Comparison of ENCODE assay signal across 14 cellular contexts in genomic region chr12:49489720-49490119, GRCh38. TPM values are rescaled to one million over a fixed set of nuclear protein-coding genes. Genes with fewer than 3 reads are reported as not detected.
DNase-seq lines count a peak whose midpoint lies in the region; ATAC-seq and TF ChIP-seq lines count a peak whose summit lies in the region.
"Had no signal": no experiment of that assay in that cellular context is flagged by ENCODE, and none has a peak within 500 bp of the region (broad histone marks: within the 10 kb centered on the region; RNA-seq: fewer than 3 reads in every experiment).

No MANE protein-coding gene starts in this region.

- no peak for TF ChIP-seq POLR2A in HCT116 (IDR thresholded peaks at IDR 0.05; ENCODE audit: borderline replicate concordance, extremely low read depth, insufficient read depth, insufficient read length)

- peak overlapping the region; percentile 51 for H3K9ac ChIP-seq in HCT116 (ENCODE audit: low read length)

- peak; percentile 48 for ATAC-seq in HCT116
- ATAC-seq: activated naive CD4-positive, alpha-beta T cell treated with anti-CD3 and anti-CD28 coated beads, Interleukin-2, amount 50 U/mL, for 72 hours had no signal

- H3K9me3 ChIP-seq in HCT116 (ENCODE audit: control insufficient read depth in 1 of 2, insufficient read depth in 1 of 2, low read depth in 1 of 2, low read length in 2 of 2) (no peaks in the 10 kb centered on the region), SJSA1 (replicated peaks) (no peaks in the 10 kb centered on the region)
- H3K9me3 ChIP-seq: Caco-2, HAP-1, prostate gland had no signal

- CTCF ChIA-PET in HCT116 (lab: Charles Lee), result no interaction called here

- H3K27ac ChIP-seq in HCT116 (ENCODE audit: low read depth, low read length), result peak overlapping the region; percentile 87
- peak overlapping the region; percentile 83 for H3K27ac ChIP-seq in SJSA1
- H3K27ac ChIP-seq: prostate gland had no signal

- TF ChIP-seq CTCF in HCT116 (IDR thresholded peaks at IDR 0.05 in 2 of 3, conservative IDR thresholded peaks at IDR 0.05 in 1 of 3; ENCODE audit: borderline replicate concordance in 1 of 3, insufficient read depth in 1 of 3, low read depth in 2 of 3, low read length in 2 of 3) (no peak), fibroblast of mammary gland (conservative IDR thresholded peaks at IDR 0.05; ENCODE audit: control insufficient read depth, insufficient read depth, low read depth, low read length) (peak; percentile 18), retinal pigment epithelial cell (conservative IDR thresholded peaks at IDR 0.05; ENCODE audit: low read depth, low read length) (peak; percentile 28)

- intact Hi-C loops in HCT116 (cut with micrococcal nuclease), result no loop called here

- RAD21 ChIA-PET in HCT116 (lab: Charles Lee; ENCODE audit: low non-redundant PET in 1 of 2, low total read pairs in 2 of 2, uncharacterized antibody in 2 of 2, unreplicated experiment in 2 of 2), result no interaction called here

- H3K27me3 ChIP-seq in HCT116 (ENCODE audit: insufficient read depth, low read length) (no peaks in the 10 kb centered on the region), SJSA1 (replicated peaks) (no peaks in the 10 kb centered on the region)

- no TSS peak for BruUV-seq in HCT116 (replicated peaks; lab: Mats Ljungman, UMichigan)

- H3K4me1 ChIP-seq in HCT116 (ENCODE audit: control insufficient read depth in 1 of 2, insufficient read depth in 2 of 2, low read length in 2 of 2), result peaks cover 64 to 67% of the 10 kb centered on the region in 2 experiments
- H3K4me1 ChIP-seq in SJSA1 (replicated peaks), result peaks cover 46% of the 10 kb centered on the region
- H3K4me1 ChIP-seq: Caco-2, HAP-1, prostate gland had no signal

- H3K9me2 ChIP-seq in HCT116 (ENCODE audit: insufficient read depth), result no peaks in the 10 kb centered on the region

- H3K4me3 ChIP-seq in HCT116 (replicated peaks in 1 of 2; ENCODE audit: low read depth in 1 of 2, low read length in 2 of 2) (0 out of 4 replicates have a peak overlapping the region, but pooled peaks of 1 of the 2 experiments have one; percentile 1), SJSA1 (no peak overlapping the region), fibroblast of mammary gland (ENCODE audit: control insufficient read depth, low read depth, low read length) (no peak overlapping the region), retinal pigment epithelial cell (ENCODE audit: low read length) (no peak overlapping the region)
- H3K4me3 ChIP-seq: HAP-1, prostate gland had no signal

- POLR2A ChIA-PET in HCT116 (lab: Charles Lee), result interaction anchor here (2.5 kb wide), 1 partner anchor 14 kb away, joined by 17 read pairs; no protein-coding TSS in a partner anchor

- DNase-seq in HCT116 (ENCODE audit: low read depth, low spot score) (peak; percentile 70), SJSA1 (ENCODE audit: low read depth in 1 of 2, low spot score in 2 of 2) (peak; percentile 53 to 79), fibroblast of mammary gland (ENCODE audit: low read depth) (peak; percentile 81), retinal pigment epithelial cell (ENCODE audit: low read depth) (peak; percentile 37), mesenteric fat pad (ENCODE audit: low spot score) (no peak), hippocampal formation (lab: John Stamatoyannopoulos, UW) (no peak), dedifferentiated amniotic fluid mesenchymal stem cell (ENCODE audit: extremely low spot score) (no peak)
- DNase-seq: activated CD8-positive, alpha-beta memory T cell treated with anti-CD3 and anti-CD28 coated beads for 24 hours; Caco-2; NCI-H2029 treated with DMSO at 0.1 percent for 48 hours; T-helper 9 cell had no signal

- H2AFZ ChIP-seq in HCT116 (ENCODE audit: low read depth, low read length, poor library complexity, severe bottlenecking), result no peak overlapping the region

- peaks cover 6% of the 10 kb centered on the region for H3K79me2 ChIP-seq in HCT116 (ENCODE audit: insufficient read depth, low read length)

- H3K36me3 ChIP-seq in HCT116 (ENCODE audit: control insufficient read depth in 1 of 2, insufficient read depth in 2 of 2, low read length in 2 of 2) (peaks cover under 1 to 2% of the 10 kb centered on the region in 2 experiments; a peak in 3 of 4 replicates), SJSA1 (peaks cover 28% of the 10 kb centered on the region)
- H3K36me3 ChIP-seq: HAP-1, prostate gland had no signal

- H3K4me2 ChIP-seq in HCT116 (ENCODE audit: low read length), result peak overlapping the region; percentile 73

- no peaks in the 10 kb centered on the region for H4K20me1 ChIP-seq in HCT116 (ENCODE audit: insufficient read depth)

- TF ChIP-seq RAD21 in HCT116 (IDR thresholded peaks at IDR 0.05; ENCODE audit: low read depth), result peak; percentile 28; the same call in 1 of the 2 replicates

TF ChIP-seq in HCT116, 20 proteins besides CTCF, POLR2A, EP300 and RAD21:
- peak; percentile 59 for TF ChIP-seq FOSL1 (IDR thresholded peaks at IDR 0.05; ENCODE audit: low read depth)
- peak; percentile 52; the same call in 1 of the 2 replicates for TF ChIP-seq SP1 (IDR thresholded peaks at IDR 0.05; ENCODE audit: low read depth)
- TF ChIP-seq CBX3 (IDR thresholded peaks at IDR 0.05; ENCODE audit: low read depth), result peak; percentile 17; the same call in 1 of the 2 replicates
- no peak for TF ChIP-seq TCF7L2 (IDR thresholded peaks at IDR 0.05; ENCODE audit: borderline replicate concordance, extremely low read depth, insufficient read depth, insufficient read length)
- TF ChIP-seq JUND (IDR thresholded peaks at IDR 0.05), result peak; percentile 50; the same call in 1 of the 2 replicates
- TF ChIP-seq ATF3 (IDR thresholded peaks at IDR 0.05), result no peak
- peak; percentile 46; the same call in 1 of the 2 replicates for TF ChIP-seq ELF1 (IDR thresholded peaks at IDR 0.05; ENCODE audit: borderline replicate concordance, low read depth)
- TF ChIP-seq MAX (IDR thresholded peaks at IDR 0.05), result no peak; the same call in 1 of the 2 replicates
- no peak for TF ChIP-seq ZBTB33 (IDR thresholded peaks at IDR 0.05; ENCODE audit: extremely low read depth, insufficient replicate concordance, low read length)
TF ChIP-seq in HCT116: peak in this region for 5.

RNA-seq across cellular contexts. Expression of gene KCNH3, which starts 49.1 kb away (rescaled TPM):
- total RNA-seq in HCT116 (2021; ENCODE audit: unreplicated experiment) (35.3 TPM), mesenteric fat pad (0.19 TPM)
- 20.4 and 22.5 TPM in 2 replicates for polyA plus RNA-seq in HCT116 (2012)
- 0.08 and 0.53 TPM in 2 replicates for total RNA-seq in SJSA1 (2014; rRNA removed; shearing (Covaris generic))

Comparison
In these comparisons a context has a peak if more than half of its experiments do, and no peak if none do; other contexts are left out.
1. DNase-seq: peak in HCT116 (single experiment), SJSA1 (2 of 2), fibroblast of mammary gland (single experiment) and retinal pigment epithelial cell (single experiment); none in mesenteric fat pad (single experiment), hippocampal formation (0 of 2) and dedifferentiated amniotic fluid mesenchymal stem cell (single experiment).
2. CTCF ChIP-seq: peak in fibroblast of mammary gland (single experiment) and retinal pigment epithelial cell (single experiment); none in HCT116 (0 of 3).
3. RNA of gene KCNH3, which starts 49.1 kb away (total RNA-seq): 35.3 TPM in HCT116 (single experiment); 0.19 TPM in mesenteric fat pad (single experiment) and 0.08 to 0.53 TPM in SJSA1; every median in the first group is over 10 times any median in the second.